ENCODE assay signal across 8 cellular contexts in the genomic region with DNA sequence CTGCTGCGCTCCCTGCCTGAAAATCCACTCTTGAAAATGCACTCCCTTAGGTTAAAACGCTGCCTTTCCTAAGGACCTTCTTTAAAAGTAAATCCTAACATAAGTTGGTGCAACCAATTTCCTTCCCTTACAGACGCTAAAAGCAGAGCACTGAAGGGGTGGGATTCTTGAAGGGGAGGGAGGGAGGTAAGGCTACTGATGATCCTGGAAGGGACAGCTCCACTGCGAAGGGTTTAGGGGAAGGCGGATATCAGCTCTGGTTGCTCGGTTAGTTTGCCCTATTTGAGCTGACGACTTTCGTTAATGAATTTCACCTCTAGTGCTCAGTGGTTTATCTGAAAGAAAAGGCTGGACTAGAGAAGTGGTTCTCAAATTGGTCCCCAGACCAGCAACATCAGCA. TPM values are rescaled to one million over a fixed set of nuclear protein-coding genes. Genes with fewer than 3 reads are reported as not detected.
DNase-seq lines count a peak whose midpoint lies in the region; ATAC-seq, FAIRE-seq and TF ChIP-seq lines count a peak whose summit lies in the region.

No MANE protein-coding gene starts in this region.

- POLR2A ChIA-PET in HCT116 (lab: Charles Lee), result interaction anchor here (1.2 to 1.4 kb wide), 3 partner anchors 14 to 28 kb away, joined by 3 read pairs; no protein-coding TSS in a partner anchor
- POLR2A ChIA-PET in HEK293T (lab: Yijun Ruan, JAX), result no interaction called here

- peak overlapping the region; percentile 64 for H3K4me3 Mint-ChIP-seq in activated T-helper 17 cell treated with anti-CD3 and anti-CD28 coated beads, Interleukin-2, amount 50 U/mL, for 72 hours

- intact Hi-C loops in HCT116 (cut with micrococcal nuclease), result loop anchor here (2.0 kb wide), 1 partner anchor 27 kb away; no protein-coding TSS in a partner anchor

- H3K9me2 ChIP-seq in HCT116 (ENCODE audit: insufficient read depth), result no peaks in the 10 kb centered on the region; the same call in 1 of the 2 replicates

- no peaks in the 10 kb centered on the region for H3K36me3 ChIP-seq in HCT116 (ENCODE audit: control insufficient read depth in 1 of 2, insufficient read depth in 2 of 2, low read length in 2 of 2)
- H3K36me3 ChIP-seq in iPS DF 6.9 (ENCODE audit: control insufficient read depth, insufficient read depth, low read length), result no peaks in the 10 kb centered on the region
- H3K36me3 ChIP-seq in small intestine (ENCODE audit: control insufficient read depth in 2 of 2, insufficient read depth in 2 of 2, low read length in 2 of 2), result no peaks in the 10 kb centered on the region

- H3K9ac ChIP-seq in HCT116 (ENCODE audit: low read length), result peak overlapping the region; percentile 87

- H3K27me3 ChIP-seq in HCT116 (ENCODE audit: insufficient read depth, low read length), result no peaks in the 10 kb centered on the region
- H3K27me3 ChIP-seq in iPS DF 6.9 (ENCODE audit: control insufficient read depth, insufficient read depth, low read length), result no peaks in the 10 kb centered on the region
- H3K27me3 ChIP-seq in small intestine (ENCODE audit: control insufficient read depth in 2 of 2, insufficient read depth in 2 of 2, low read length in 2 of 2), result no peaks in the 10 kb centered on the region

- BruUV-seq in HCT116 (replicated peaks; lab: Mats Ljungman, UMichigan), result no TSS peak

- TF ChIP-seq RAD21 in HCT116 (IDR thresholded peaks at IDR 0.05; ENCODE audit: low read depth), result no peak

- H3K9me3 ChIP-seq in HCT116 (ENCODE audit: control insufficient read depth in 1 of 2, insufficient read depth in 1 of 2, low read depth in 1 of 2, low read length in 2 of 2) (no peaks in the 10 kb centered on the region), iPS DF 6.9 (ENCODE audit: control insufficient read depth, insufficient read depth, low read length) (no peaks in the 10 kb centered on the region), small intestine (ENCODE audit: control insufficient read depth, low read depth) (no peaks in the 10 kb centered on the region)

- CTCF ChIA-PET in HCT116 (lab: Charles Lee) (no interaction called here), HEK293T (lab: Yijun Ruan, JAX) (no interaction called here)

- H3K27ac Mint-ChIP-seq in activated T-helper 17 cell treated with anti-CD3 and anti-CD28 coated beads, Interleukin-2, amount 50 U/mL, for 72 hours, result no peak overlapping the region

- FAIRE-seq in small intestine (lab: Jason Lieb, UNC), result no peak

- H2AFZ ChIP-seq in HCT116 (ENCODE audit: low read depth, low read length, poor library complexity, severe bottlenecking), result no peak overlapping the region

- H3K4me1 ChIP-seq in HCT116 (ENCODE audit: control insufficient read depth in 1 of 2, insufficient read depth in 2 of 2, low read length in 2 of 2), result 0 out of 4 replicates have a peak, but pooled peaks cover 0 to 5% of the 10 kb centered on the region in 2 experiments
- no peaks in the 10 kb centered on the region; the same call in 1 of the 2 replicates for H3K4me1 ChIP-seq in iPS DF 6.9 (ENCODE audit: control insufficient read depth, insufficient read depth, low read length)
- peaks cover 0 to 7% of the 10 kb centered on the region in 2 donors for H3K4me1 ChIP-seq in small intestine (ENCODE audit: control insufficient read depth in 2 of 2, insufficient read depth in 1 of 2, low read depth in 1 of 2, low read length in 1 of 2)

- in situ Hi-C loops in ACHN (cut with HindIII; ENCODE audit: low pct_ligation_motif_present, low pct_unique_long_range_greater_than_20kb, low sequenced_read_pairs), result no loop called here

- DNase-seq in HCT116 (ENCODE audit: low read depth, low spot score) (no peak), iPS DF 6.9 (ENCODE audit: low read depth, low spot score) (no peak), small intestine (no peak), ACHN (no peak), erythroblast (lab: John Stamatoyannopoulos, UW) (no peak), NCI-H2081 treated with DMSO at 0.1 percent for 48 hours (lab: John Stamatoyannopoulos, UW) (no peak), HEK293T (ENCODE audit: extremely low spot score) (no peak)

- no peaks in the 10 kb centered on the region for H3K36me3 Mint-ChIP-seq in activated T-helper 17 cell treated with anti-CD3 and anti-CD28 coated beads, Interleukin-2, amount 50 U/mL, for 72 hours (ENCODE audit: low read depth)

- peak; percentile 19; the same call in 1 of the 2 replicates for ATAC-seq in HCT116
- no peak for ATAC-seq in activated T-helper 17 cell treated with anti-CD3 and anti-CD28 coated beads, Interleukin-2, amount 50 U/mL, for 72 hours (replicated peaks)

- H3K27ac ChIP-seq in HCT116 (ENCODE audit: low read depth, low read length), result peak overlapping the region; percentile 61
- H3K27ac ChIP-seq in iPS DF 6.9 (ENCODE audit: low read length), result no peak overlapping the region
- H3K27ac ChIP-seq in small intestine (ENCODE audit: low read depth in 1 of 2, low read length in 1 of 2), result peak overlapping the region; percentile 59 to 81

- WGBS in iPS DF 6.9 (ENCODE audit: insufficient coverage, insufficient read length), result no CpG with 5 or more reads among the region's 8 CpGs
- WGBS in small intestine, 3 donors, result 47 to 60% (median 51%) methylated on average over 8 of the region's 8 CpGs

- no peaks in the 10 kb centered on the region for H3K79me2 ChIP-seq in HCT116 (ENCODE audit: insufficient read depth, low read length)

- RAD21 ChIA-PET in HCT116 (lab: Charles Lee; ENCODE audit: low non-redundant PET in 1 of 2, low total read pairs in 2 of 2, uncharacterized antibody in 2 of 2, unreplicated experiment in 2 of 2), result no interaction called here

- peak overlapping the region; percentile 65 to 76 for H3K4me3 ChIP-seq in HCT116 (replicated peaks in 1 of 2; ENCODE audit: low read depth in 1 of 2, low read length in 2 of 2)
- peak overlapping the region; percentile 82 for H3K4me3 ChIP-seq in iPS DF 6.9 (ENCODE audit: low read length)
- peak overlapping the region; percentile 56 to 64 for H3K4me3 ChIP-seq in small intestine (ENCODE audit: low read depth in 1 of 2, low read length in 2 of 2)

- H3K9me3 Mint-ChIP-seq in activated T-helper 17 cell treated with anti-CD3 and anti-CD28 coated beads, Interleukin-2, amount 50 U/mL, for 72 hours, result no peaks in the 10 kb centered on the region

- TF ChIP-seq POLR2A in HCT116 (IDR thresholded peaks at IDR 0.05; ENCODE audit: borderline replicate concordance, extremely low read depth, insufficient read depth, insufficient read length) (no peak), erythroblast (IDR thresholded peaks at IDR 0.05; ENCODE audit: low read length) (no peak)

- H3K4me2 ChIP-seq in HCT116 (ENCODE audit: low read length), result peak overlapping the region; percentile 81

- H3K27me3 Mint-ChIP-seq in activated T-helper 17 cell treated with anti-CD3 and anti-CD28 coated beads, Interleukin-2, amount 50 U/mL, for 72 hours, result no peaks in the 10 kb centered on the region

- peaks cover 15% of the 10 kb centered on the region for H3K4me1 Mint-ChIP-seq in activated T-helper 17 cell treated with anti-CD3 and anti-CD28 coated beads, Interleukin-2, amount 50 U/mL, for 72 hours

- TF ChIP-seq CTCF in HCT116 (IDR thresholded peaks at IDR 0.05 in 2 of 3, conservative IDR thresholded peaks at IDR 0.05 in 1 of 3; ENCODE audit: borderline replicate concordance in 1 of 3, insufficient read depth in 1 of 3, low read depth in 2 of 3, low read length in 2 of 3), result no peak

- H4K20me1 ChIP-seq in HCT116 (ENCODE audit: insufficient read depth), result no peaks in the 10 kb centered on the region

TF ChIP-seq in HCT116, 20 proteins besides CTCF, POLR2A, EP300 and RAD21:
- TF ChIP-seq SIN3A (IDR thresholded peaks at IDR 0.05; ENCODE audit: low read depth), result 0 out of 2 replicates have a peak, but pooled peaks have one; percentile 13
- no peak for TF ChIP-seq ZNF274 (IDR thresholded peaks at IDR 0.05; ENCODE audit: low read depth, low read length)

TF ChIP-seq in HEK293T, 16 proteins besides CTCF, POLR2A, EP300 and RAD21:
- TF ChIP-seq TARDBP (IDR thresholded peaks at IDR 0.05), result no peak
- no peak for TF ChIP-seq BHLHE40 (IDR thresholded peaks at IDR 0.05; ENCODE audit: borderline replicate concordance)
- no peak for TF ChIP-seq SUZ12 (IDR thresholded peaks at IDR 0.05)
- no peak for TF ChIP-seq LEF1 (IDR thresholded peaks at IDR 0.05; ENCODE audit: borderline replicate concordance)
- no peak for TF ChIP-seq ZNF384 (IDR thresholded peaks at IDR 0.05)
- TF ChIP-seq SP1 (IDR thresholded peaks at IDR 0.05), result no peak
- no peak for TF ChIP-seq ELF4 (IDR thresholded peaks at IDR 0.05)
- TF ChIP-seq FOXM1 (IDR thresholded peaks at IDR 0.05; ENCODE audit: borderline replicate concordance), result no peak
- TF ChIP-seq FOXA1 (IDR thresholded peaks at IDR 0.05), result no peak
- TF ChIP-seq, protein P1, sequence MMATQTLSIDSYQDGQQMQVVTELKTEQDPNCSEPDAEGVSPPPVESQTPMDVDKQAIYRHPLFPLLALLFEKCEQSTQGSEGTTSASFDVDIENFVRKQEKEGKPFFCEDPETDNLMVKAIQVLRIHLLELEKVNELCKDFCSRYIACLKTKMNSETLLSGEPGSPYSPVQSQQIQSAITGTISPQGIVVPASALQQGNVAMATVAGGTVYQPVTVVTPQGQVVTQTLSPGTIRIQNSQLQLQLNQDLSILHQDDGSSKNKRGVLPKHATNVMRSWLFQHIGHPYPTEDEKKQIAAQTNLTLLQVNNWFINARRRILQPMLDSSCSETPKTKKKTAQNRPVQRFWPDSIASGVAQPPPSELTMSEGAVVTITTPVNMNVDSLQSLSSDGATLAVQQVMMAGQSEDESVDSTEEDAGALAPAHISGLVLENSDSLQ (IDR thresholded peaks at IDR 0.05), result no peak
- TF ChIP-seq L3MBTL2 (conservative IDR thresholded peaks at IDR 0.05), result no peak
- TF ChIP-seq FOXK2 (IDR thresholded peaks at IDR 0.05), result no peak
- no peak for TF ChIP-seq CTBP1 (IDR thresholded peaks at IDR 0.05; ENCODE audit: borderline replicate concordance)
- TF ChIP-seq ARNT (IDR thresholded peaks at IDR 0.05), result no peak
- no peak for TF ChIP-seq HDGF (IDR thresholded peaks at IDR 0.05; ENCODE audit: borderline replicate concordance)
- no peak for TF ChIP-seq NFRKB (IDR thresholded peaks at IDR 0.05)

RNA-seq across cellular contexts. Expression of a gene that starts 49.7 kb away (rescaled TPM):
- total RNA-seq in HCT116 (2021; ENCODE audit: unreplicated experiment), result not detected
- not detected in 2 replicates for polyA plus RNA-seq in HCT116 (2012)
- total RNA-seq in activated T-helper 17 cell treated with anti-CD3 and anti-CD28 coated beads, Interleukin-2, amount 50 U/mL, for 72 hours, result not detected
- polyA plus RNA-seq in small intestine, result 1 to 10 TPM; 1.4 to 8.6 (median 2.2) TPM

RNA-seq across cellular contexts. Expression of a gene that starts 51.7 kb away (rescaled TPM):
- total RNA-seq in HCT116 (2021; ENCODE audit: unreplicated experiment), result not detected
- polyA plus RNA-seq in HCT116 (2012), result not detected in 2 replicates
- total RNA-seq in activated T-helper 17 cell treated with anti-CD3 and anti-CD28 coated beads, Interleukin-2, amount 50 U/mL, for 72 hours, result 1 to 10 TPM in 1 of 2 donors, under 1 TPM in 1; 0.17 to 1.1 TPM
- 1 to 10 TPM in 1 of 3 donors, not detected in 2; 1.3 TPM for polyA plus RNA-seq in small intestine
